1 cellular context compared by ENCODE assay signal in the genomic region with DNA sequence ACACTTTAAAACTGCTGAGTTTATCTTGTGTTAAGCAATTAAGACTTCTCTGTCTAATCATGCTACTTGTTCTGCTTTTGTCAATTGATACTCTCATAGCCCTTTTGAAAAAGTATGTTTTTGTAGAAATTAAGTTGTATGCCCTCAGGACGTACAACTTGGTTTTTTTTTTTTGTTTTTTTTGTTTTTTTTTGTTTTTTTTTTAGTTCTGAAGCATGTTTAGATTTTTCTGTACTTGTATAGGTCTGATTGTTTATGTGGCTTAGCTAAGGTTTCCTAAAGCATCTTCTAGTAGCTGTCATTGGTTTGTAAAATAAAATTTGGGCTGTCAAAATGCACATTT.
TF ChIP-seq lines count a peak whose summit lies in the region.

No MANE protein-coding gene starts in this region.

TF ChIP-seq in HEK293, 187 proteins besides CTCF, POLR2A, EP300 and RAD21 (continued from another document):
- TF ChIP-seq, protein P1, sequence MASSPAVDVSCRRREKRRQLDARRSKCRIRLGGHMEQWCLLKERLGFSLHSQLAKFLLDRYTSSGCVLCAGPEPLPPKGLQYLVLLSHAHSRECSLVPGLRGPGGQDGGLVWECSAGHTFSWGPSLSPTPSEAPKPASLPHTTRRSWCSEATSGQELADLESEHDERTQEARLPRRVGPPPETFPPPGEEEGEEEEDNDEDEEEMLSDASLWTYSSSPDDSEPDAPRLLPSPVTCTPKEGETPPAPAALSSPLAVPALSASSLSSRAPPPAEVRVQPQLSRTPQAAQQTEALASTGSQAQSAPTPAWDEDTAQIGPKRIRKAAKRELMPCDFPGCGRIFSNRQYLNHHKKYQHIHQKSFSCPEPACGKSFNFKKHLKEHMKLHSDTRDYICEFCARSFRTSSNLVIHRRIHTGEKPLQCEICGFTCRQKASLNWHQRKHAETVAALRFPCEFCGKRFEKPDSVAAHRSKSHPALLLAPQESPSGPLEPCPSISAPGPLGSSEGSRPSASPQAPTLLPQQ (tag by site-specific recombination; IDR thresholded peaks at IDR 0.05), result no peak
- TF ChIP-seq ZBTB8A (tag by site-specific recombination; IDR thresholded peaks at IDR 0.05) (no peak), ZNF629 (tag by site-specific recombination; IDR thresholded peaks at IDR 0.05) (no peak), HOXD13 (CRISPR knock-in tag; IDR thresholded peaks at IDR 0.05; ENCODE audit: borderline replicate concordance) (no peak), ZNF19 (tag by site-specific recombination; IDR thresholded peaks at IDR 0.05; ENCODE audit: low read depth) (no peak), ZNF202 (tag by site-specific recombination; IDR thresholded peaks at IDR 0.05; ENCODE audit: borderline replicate concordance) (no peak), ZNF48 (tag by site-specific recombination; IDR thresholded peaks at IDR 0.05) (no peak)
- TF ChIP-seq, protein P2, sequence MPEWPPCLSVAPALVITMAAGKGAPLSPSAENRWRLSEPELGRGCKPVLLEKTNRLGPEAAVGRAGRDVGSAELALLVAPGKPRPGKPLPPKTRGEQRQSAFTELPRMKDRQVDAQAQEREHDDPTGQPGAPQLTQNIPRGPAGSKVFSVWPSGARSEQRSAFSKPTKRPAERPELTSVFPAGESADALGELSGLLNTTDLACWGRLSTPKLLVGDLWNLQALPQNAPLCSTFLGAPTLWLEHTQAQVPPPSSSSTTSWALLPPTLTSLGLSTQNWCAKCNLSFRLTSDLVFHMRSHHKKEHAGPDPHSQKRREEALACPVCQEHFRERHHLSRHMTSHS (tag by site-specific recombination; IDR thresholded peaks at IDR 0.05), result no peak
- TF ChIP-seq, protein P3, sequence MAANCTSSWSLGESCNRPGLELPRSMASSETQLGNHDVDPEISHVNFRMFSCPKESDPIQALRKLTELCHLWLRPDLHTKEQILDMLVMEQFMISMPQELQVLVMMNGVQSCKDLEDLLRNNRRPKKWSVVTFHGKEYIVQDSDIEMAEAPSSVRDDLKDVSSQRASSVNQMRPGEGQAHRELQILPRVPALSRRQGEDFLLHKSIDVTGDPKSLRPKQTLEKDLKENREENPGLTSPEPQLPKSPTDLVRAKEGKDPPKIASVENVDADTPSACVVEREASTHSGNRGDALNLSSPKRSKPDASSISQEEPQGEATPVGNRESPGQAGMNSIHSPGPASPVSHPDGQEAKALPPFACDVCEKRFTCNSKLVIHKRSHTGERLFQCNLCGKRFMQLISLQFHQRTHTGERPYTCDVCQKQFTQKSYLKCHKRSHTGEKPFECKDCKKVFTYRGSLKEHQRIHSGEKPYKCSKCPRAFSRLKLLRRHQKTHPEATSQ (tag by site-specific recombination; IDR thresholded peaks at IDR 0.05), result no peak
- TF ChIP-seq, protein P4, sequence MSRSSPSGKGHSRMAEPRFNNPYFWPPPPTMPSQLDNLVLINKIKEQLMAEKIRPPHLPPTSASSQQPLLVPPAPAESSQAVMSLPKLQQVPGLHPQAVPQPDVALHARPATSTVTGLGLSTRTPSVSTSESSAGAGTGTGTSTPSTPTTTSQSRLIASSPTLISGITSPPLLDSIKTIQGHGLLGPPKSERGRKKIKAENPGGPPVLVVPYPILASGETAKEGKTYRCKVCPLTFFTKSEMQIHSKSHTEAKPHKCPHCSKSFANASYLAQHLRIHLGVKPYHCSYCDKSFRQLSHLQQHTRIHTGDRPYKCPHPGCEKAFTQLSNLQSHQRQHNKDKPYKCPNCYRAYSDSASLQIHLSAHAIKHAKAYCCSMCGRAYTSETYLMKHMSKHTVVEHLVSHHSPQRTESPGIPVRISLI (tag by site-specific recombination; IDR thresholded peaks at IDR 0.05), result peak; percentile 95
